Comparison of ENCODE assay signal across 1 cellular context in genomic region chr3:125622381-125622788, GRCh38.
A peak's percentile ranks its signal among the peaks of the same experiment; 100 is the strongest.
TF ChIP-seq lines count a peak whose summit lies in the region.

No MANE protein-coding gene starts in this region.

TF ChIP-seq in liver, 16 proteins besides CTCF, POLR2A, EP300 and RAD21:
- TF ChIP-seq REST (IDR thresholded peaks at IDR 0.05) = peak; percentile 79
- TF ChIP-seq EGR1 (IDR thresholded peaks at IDR 0.05; ENCODE audit: low read depth in 2 of 2) = peak; percentile 59 to 79
- no peak for TF ChIP-seq NR2F2 (IDR thresholded peaks at IDR 0.05)
- TF ChIP-seq RXRA (IDR thresholded peaks at IDR 0.05) = peak; percentile 100
- peak in 1 of 2 donors; percentile 21 for TF ChIP-seq GABPA (IDR thresholded peaks at IDR 0.05 in 1 of 2, conservative IDR thresholded peaks at IDR 0.05 in 1 of 2)
- TF ChIP-seq ATF3 (IDR thresholded peaks at IDR 0.05) = peak; percentile 84
- peak; percentile 89 for TF ChIP-seq JUND (IDR thresholded peaks at IDR 0.05)
- TF ChIP-seq MAX (IDR thresholded peaks at IDR 0.05) = peak; percentile 95
- TF ChIP-seq FOXA1 (IDR thresholded peaks at IDR 0.05) = peak; percentile 87
- peak; percentile 100 for TF ChIP-seq SP1 (IDR thresholded peaks at IDR 0.05)
- TF ChIP-seq ZBTB33 (IDR thresholded peaks at IDR 0.05) = peak; percentile 94
- TF ChIP-seq FOXA2 (IDR thresholded peaks at IDR 0.05) = peak; percentile 87
- TF ChIP-seq TAF1 (conservative IDR thresholded peaks at IDR 0.05) = peak; percentile 35
- peak; percentile 88 for TF ChIP-seq YY1 (IDR thresholded peaks at IDR 0.05)
- TF ChIP-seq HNF4G (IDR thresholded peaks at IDR 0.05) = peak; percentile 90
- peak; percentile 96 to 97 for TF ChIP-seq HNF4A (conservative IDR thresholded peaks at IDR 0.05)
TF ChIP-seq in liver: peak in this region for 15.
